In genomic region chr15:99720533-99720932, GRCh38 we compare ENCODE assay signal across 19 cellular contexts. TPM values are rescaled to one million over a fixed set of nuclear protein-coding genes. Genes with fewer than 3 reads are reported as not detected.
DNase-seq lines count a peak whose midpoint lies in the region; ATAC-seq, FAIRE-seq and TF ChIP-seq lines count a peak whose summit lies in the region.
"Had no signal": no experiment of that assay in that cellular context is flagged by ENCODE, and none has a peak within 500 bp of the region (broad histone marks: within the 10 kb centered on the region; RNA-seq: fewer than 3 reads in every experiment).

No MANE protein-coding gene starts in this region.

- H4K20me1 ChIP-seq in BLaER1 treated with 17β-estradiol and CSF1 and Interleukin-3, amounts not matched to agents 10 nM and 100 nM: peaks cover 0 to 53% (median 17%) of the 10 kb centered on the region in 11 experiments; a peak in 12 of 22 replicates

- peaks cover 8% of the 10 kb centered on the region for H3K36me3 Mint-ChIP-seq in activated CD4-positive, alpha-beta memory T cell treated with anti-CD3 and anti-CD28 coated beads, Interleukin-2, amount 10 ng/mL, durations not matched to agents 7 days and 5 days (ENCODE audit: low read depth)

- 0 out of 22 replicates have a peak, but pooled peaks cover 0 to 9% (median 0%) of the 10 kb centered on the region in 11 experiments for H3K27me3 ChIP-seq in BLaER1 treated with 17β-estradiol and CSF1 and Interleukin-3, amounts not matched to agents 10 nM and 100 nM
- H3K27me3 ChIP-seq: adrenal gland, left lung, tibial nerve had no signal

- peak overlapping the region; percentile 70 to 98 (median 86) for H3K4me2 ChIP-seq in BLaER1 treated with 17β-estradiol and CSF1 and Interleukin-3, amounts not matched to agents 10 nM and 100 nM
- H3K4me2 ChIP-seq: SK-N-SH had no signal

- peaks cover 9 to 39% (median 33%) of the 10 kb centered on the region in 11 experiments; a peak in 20 of 22 replicates for H3K9me3 ChIP-seq in BLaER1 treated with 17β-estradiol and CSF1 and Interleukin-3, amounts not matched to agents 10 nM and 100 nM (replicated peaks in 1 of 11)
- H3K9me3 ChIP-seq: adrenal gland, left lung, SK-N-SH, tibial nerve had no signal

- H3K4me1 ChIP-seq in BLaER1 treated with 17β-estradiol and CSF1 and Interleukin-3, amounts not matched to agents 10 nM and 100 nM: peaks cover 59 to 92% (median 76%) of the 10 kb centered on the region in 10 experiments
- H3K4me1 ChIP-seq: adrenal gland had no signal

- no peak for FAIRE-seq in GM12891 (lab: Jason Lieb, UNC)

- peaks cover 34% of the 10 kb centered on the region for H3K4me1 Mint-ChIP-seq in activated CD4-positive, alpha-beta memory T cell treated with anti-CD3 and anti-CD28 coated beads, Interleukin-2, amount 10 ng/mL, durations not matched to agents 7 days and 5 days

- peaks cover 4 to 31% (median 14%) of the 10 kb centered on the region in 11 experiments; a peak in 19 of 22 replicates for H3K36me3 ChIP-seq in BLaER1 treated with 17β-estradiol and CSF1 and Interleukin-3, amounts not matched to agents 10 nM and 100 nM

- POLR2A ChIA-PET in activated CD4-positive, alpha-beta memory T cell treated with anti-CD3 and anti-CD28 coated beads, Interleukin-2, amount 10 ng/mL, durations not matched to agents 7 days and 5 days (lab: Charles Lee): interaction anchor here (2.4 kb wide), 1 partner anchor 12 kb away, joined by 15 read pairs; the partner anchor contains the start of gene LYSMD4

- H3K4me3 Mint-ChIP-seq in activated CD4-positive, alpha-beta memory T cell treated with anti-CD3 and anti-CD28 coated beads, Interleukin-2, amount 10 ng/mL, durations not matched to agents 7 days and 5 days: peak overlapping the region; percentile 3

- DNase-seq in GM12891 (ENCODE audit: insufficient read length, low spot score) (no peak), islet precursor cell (peak; percentile 23), NCI-H1092 treated with DMSO at 0.1 percent for 48 hours (lab: John Stamatoyannopoulos, UW) (no peak), LoVo (ENCODE audit: low spot score) (no peak)
- DNase-seq in activated CD4-positive, alpha-beta memory T cell treated with anti-CD3 and anti-CD28 coated beads, Interleukin-2, amount 10 ng/mL, durations not matched to agents 7 days and 5 days: no peak
- DNase-seq: adrenal gland; central memory CD4-positive, alpha-beta T cell; HCEC 1CT; left lung; NCI-H187 treated with DMSO at 0.1 percent for 48 hours; PC-3; SK-N-SH; stimulated activated CD4-positive, alpha-beta T cell treated with anti-CD3 and anti-CD28 coated beads, Interleukin-4, amount 100 ng/mL, for 4 hours had no signal

- no peaks in the 10 kb centered on the region for H3K9me3 Mint-ChIP-seq in activated CD4-positive, alpha-beta memory T cell treated with anti-CD3 and anti-CD28 coated beads, Interleukin-2, amount 10 ng/mL, durations not matched to agents 7 days and 5 days

- peak overlapping the region in 4 of 10 experiments; percentile 31 to 50 (median 42); a peak in 6 of 20 replicates for H3K4me3 ChIP-seq in BLaER1 treated with 17β-estradiol and CSF1 and Interleukin-3, amounts not matched to agents 10 nM and 100 nM
- H3K4me3 ChIP-seq: adrenal gland, left lung, skin epidermis, tibial nerve had no signal

- no peaks in the 10 kb centered on the region for H3K27me3 Mint-ChIP-seq in activated CD4-positive, alpha-beta memory T cell treated with anti-CD3 and anti-CD28 coated beads, Interleukin-2, amount 10 ng/mL, durations not matched to agents 7 days and 5 days

- CTCF ChIA-PET in activated CD4-positive, alpha-beta memory T cell treated with anti-CD3 and anti-CD28 coated beads, Interleukin-2, amount 10 ng/mL, durations not matched to agents 7 days and 5 days (lab: Charles Lee): interaction anchor here (1.7 kb wide), 1 partner anchor 16 kb away, joined by 5 read pairs; no protein-coding TSS in a partner anchor

- TF ChIP-seq POLR2A in GM12891 (IDR thresholded peaks at IDR 0.05; ENCODE audit: low read depth, low read length): no peak

- ATAC-seq in activated CD4-positive, CD25-positive, alpha-beta regulatory T cell treated with anti-CD3 and anti-CD28 coated beads, Interleukin-2, amount 50 U/mL, for 24 hours: no peak
- ATAC-seq in GM18520 (IDR thresholded peaks at IDR 0.05; ENCODE audit: unreplicated experiment): no peak
- ATAC-seq: PC-3 had no signal

- H3K9ac ChIP-seq in BLaER1 treated with 17β-estradiol and CSF1 and Interleukin-3, amounts not matched to agents 10 nM and 100 nM: peak overlapping the region in 7 of 11 experiments; percentile 28 to 77 (median 61); a peak in 11 of 22 replicates
- H3K9ac ChIP-seq: parathyroid adenoma, SK-N-SH had no signal

- H3K27ac Mint-ChIP-seq in activated CD4-positive, alpha-beta memory T cell treated with anti-CD3 and anti-CD28 coated beads, Interleukin-2, amount 10 ng/mL, durations not matched to agents 7 days and 5 days: peak overlapping the region; percentile 65

- peak overlapping the region in 8 of 11 experiments; percentile 24 to 86 (median 68); a peak in 14 of 22 replicates for H3K27ac ChIP-seq in BLaER1 treated with 17β-estradiol and CSF1 and Interleukin-3, amounts not matched to agents 10 nM and 100 nM
- H3K27ac ChIP-seq: adrenal gland, left lung, parathyroid adenoma, skin epidermis, tibial nerve had no signal

TF ChIP-seq in GM12891, 5 proteins besides CTCF, POLR2A, EP300 and RAD21:
- TF ChIP-seq PAX5 (IDR thresholded peaks at IDR 0.05; ENCODE audit: insufficient read depth, low read length, severe bottlenecking): no peak
- peak; percentile 40; the same call in 1 of the 2 replicates for TF ChIP-seq SPI1 (IDR thresholded peaks at IDR 0.05; ENCODE audit: low read depth, low read length)

RNA-seq across cellular contexts. Expression of gene LYSMD4, which starts 12.7 kb away (rescaled TPM):
- polyA plus RNA-seq in GM12891 (2012; ENCODE audit: low read depth, missing spikeins): 4.5 TPM
- total RNA-seq in activated CD4-positive, alpha-beta memory T cell treated with anti-CD3 and anti-CD28 coated beads, Interleukin-2, amount 10 ng/mL, durations not matched to agents 7 days and 5 days: 10 to 100 TPM; 10.7 to 10.9 TPM
